ENCODE assay signal across 9 cellular contexts in genomic region chr19:47719047-47719885, GRCh38. TPM values are rescaled to one million over a fixed set of nuclear protein-coding genes. Genes with fewer than 3 reads are reported as not detected.
DNase-seq lines count a peak whose midpoint lies in the region; ATAC-seq and TF ChIP-seq lines count a peak whose summit lies in the region.
"Had no signal": no experiment of that assay in that cellular context is flagged by ENCODE, and none has a peak within 500 bp of the region (broad histone marks: within the 10 kb centered on the region; RNA-seq: fewer than 3 reads in every experiment).

No MANE protein-coding gene starts in this region.

- no peaks in the 10 kb centered on the region for H3K36me3 Mint-ChIP-seq in activated CD8-positive, alpha-beta T cell treated with anti-CD3 and anti-CD28 coated beads, Interleukin-2, amount 10 ng/mL, durations not matched to agents 7 days and 5 days (ENCODE audit: low read depth)

- H3K4me3 Mint-ChIP-seq in activated CD8-positive, alpha-beta T cell treated with anti-CD3 and anti-CD28 coated beads, Interleukin-2, amount 10 ng/mL, durations not matched to agents 7 days and 5 days = no peak overlapping the region

- peak overlapping the region; percentile 20 to 53 (median 30) for H3K4me3 ChIP-seq in breast epithelium

- no peak for TF ChIP-seq CTCF in breast epithelium (IDR thresholded peaks at IDR 0.05)

- intact Hi-C loops in breast epithelium (cut with DNase I; ENCODE audit: low total_unique reads) = no loop called here

- no peak for ATAC-seq in GM18519 (IDR thresholded peaks at IDR 0.05; ENCODE audit: low FRiP score, unreplicated experiment)
- ATAC-seq in activated CD8-positive, alpha-beta T cell treated with anti-CD3 and anti-CD28 coated beads, Interleukin-2, amount 10 ng/mL, durations not matched to agents 7 days and 5 days = no peak

- H3K4me1 Mint-ChIP-seq in activated CD8-positive, alpha-beta T cell treated with anti-CD3 and anti-CD28 coated beads, Interleukin-2, amount 10 ng/mL, durations not matched to agents 7 days and 5 days (ENCODE audit: low read depth) = no peaks in the 10 kb centered on the region

- peaks cover 18% of the 10 kb centered on the region for H3K27me3 Mint-ChIP-seq in activated CD8-positive, alpha-beta T cell treated with anti-CD3 and anti-CD28 coated beads, Interleukin-2, amount 10 ng/mL, durations not matched to agents 7 days and 5 days (ENCODE audit: low read depth)

- H3K36me3 ChIP-seq in breast epithelium = no peaks in the 10 kb centered on the region

- H3K27ac ChIP-seq in breast epithelium = peak overlapping the region; percentile 88 to 97
- H3K27ac ChIP-seq: parathyroid adenoma had no signal

- H3K9me3 Mint-ChIP-seq in activated CD8-positive, alpha-beta T cell treated with anti-CD3 and anti-CD28 coated beads, Interleukin-2, amount 10 ng/mL, durations not matched to agents 7 days and 5 days (ENCODE audit: insufficient read depth) = no peaks in the 10 kb centered on the region

- peaks cover 6% of the 10 kb centered on the region in 2 donors for H3K4me1 ChIP-seq in breast epithelium

- no peak overlapping the region for H3K27ac Mint-ChIP-seq in activated CD8-positive, alpha-beta T cell treated with anti-CD3 and anti-CD28 coated beads, Interleukin-2, amount 10 ng/mL, durations not matched to agents 7 days and 5 days

- TF ChIP-seq POLR2A in breast epithelium (IDR thresholded peaks at IDR 0.05) = no peak

- POLR2A ChIA-PET in activated CD8-positive, alpha-beta T cell treated with anti-CD3 and anti-CD28 coated beads, Interleukin-2, amount 10 ng/mL, durations not matched to agents 7 days and 5 days (lab: Charles Lee) = no interaction called here

- peak; percentile 43 for DNase-seq in HT-29 (ENCODE audit: low spot score)
- peak; percentile 72 to 84 for DNase-seq in breast epithelium (ENCODE audit: low spot score in 2 of 2)
- peak; percentile 90 for DNase-seq in kidney tubule cell (ENCODE audit: low spot score)
- peak; percentile 91 for DNase-seq in stromal cell of bone marrow (ENCODE audit: low read depth)
- DNase-seq in activated effector memory CD4-positive, alpha-beta T cell treated with Interleukin-2 at 50 U/mL for 16 hours = no peak
- no peak for DNase-seq in activated CD8-positive, alpha-beta T cell treated with anti-CD3 and anti-CD28 coated beads, Interleukin-2, amount 10 ng/mL, durations not matched to agents 7 days and 5 days
- DNase-seq in activated CD4-positive, alpha-beta T cell treated with anti-CD3 and anti-CD28 coated beads, Interleukin-2, amount 50 U/mL, for 48 hours = no peak

- H3K9me3 ChIP-seq in breast epithelium = no peaks in the 10 kb centered on the region

- CTCF ChIA-PET in activated CD8-positive, alpha-beta T cell treated with anti-CD3 and anti-CD28 coated beads, Interleukin-2, amount 10 ng/mL, durations not matched to agents 7 days and 5 days (lab: Charles Lee) = no interaction called here

- H3K27me3 ChIP-seq in breast epithelium = no peaks in the 10 kb centered on the region

RNA-seq across cellular contexts. Expression of gene EHD2, which starts 6.0 kb away (rescaled TPM):
- 18.4 and 20.3 TPM in 2 replicates for total RNA-seq in HT-29 (2014; rRNA removed; shearing (Covaris generic))
- total RNA-seq in breast epithelium = 100 to 1,000 TPM in 1 of 3 donors, 10 to 100 TPM in 2; 38.8 to 121 (median 67.2) TPM
- total RNA-seq in activated CD8-positive, alpha-beta T cell treated with anti-CD3 and anti-CD28 coated beads, Interleukin-2, amount 10 ng/mL, durations not matched to agents 7 days and 5 days = under 1 TPM in 1 of 2 experiments, not detected in 1; 0.34 TPM

RNA-seq across cellular contexts. Expression of gene NOP53, which starts 26.1 kb away (rescaled TPM):
- total RNA-seq in HT-29 (2014; rRNA removed; shearing (Covaris generic)) = 300 and 310 TPM in 2 replicates
- 100 to 1,000 TPM; 391 to 498 (median 457) TPM for total RNA-seq in breast epithelium
- 100 to 1,000 TPM; 244 to 272 TPM for total RNA-seq in activated CD8-positive, alpha-beta T cell treated with anti-CD3 and anti-CD28 coated beads, Interleukin-2, amount 10 ng/mL, durations not matched to agents 7 days and 5 days

RNA-seq across cellular contexts. Expression of gene SELENOW, which starts 59.2 kb away (rescaled TPM):
- 492 and 534 TPM in 2 replicates for total RNA-seq in HT-29 (2014; rRNA removed; shearing (Covaris generic))
- 100 to 1,000 TPM; 297 to 525 (median 450) TPM for total RNA-seq in breast epithelium
- 100 to 1,000 TPM; 132 to 140 TPM for total RNA-seq in activated CD8-positive, alpha-beta T cell treated with anti-CD3 and anti-CD28 coated beads, Interleukin-2, amount 10 ng/mL, durations not matched to agents 7 days and 5 days

Comparison
In these comparisons a context has a peak if more than half of its experiments do, and no peak if none do; other contexts are left out.
1. DNase-seq: peak in HT-29 (single experiment), breast epithelium (2 of 2), kidney tubule cell (single experiment) and stromal cell of bone marrow (single experiment); none in activated effector memory CD4-positive, alpha-beta T cell treated with Interleukin-2 at 50 U/mL for 16 hours (single experiment), activated CD8-positive, alpha-beta T cell treated with anti-CD3 and anti-CD28 coated beads, Interleukin-2, amount 10 ng/mL, durations not matched to agents 7 days and 5 days (single experiment) and activated CD4-positive, alpha-beta T cell treated with anti-CD3 and anti-CD28 coated beads, Interleukin-2, amount 50 U/mL, for 48 hours (0 of 2).
2. RNA of gene EHD2, which starts 6.0 kb away (total RNA-seq): 38.8 to 121 TPM in breast epithelium and 18.4 to 20.3 TPM in HT-29; 0.34 TPM in activated CD8-positive, alpha-beta T cell treated with anti-CD3 and anti-CD28 coated beads, Interleukin-2, amount 10 ng/mL, durations not matched to agents 7 days and 5 days; every median in the first group is over 10 times any median in the second.